ENCODE assay signal across 14 cellular contexts in genomic region chr4:87033902-87034301, GRCh38.
DNase-seq lines count a peak whose midpoint lies in the region; ATAC-seq and TF ChIP-seq lines count a peak whose summit lies in the region.
"Had no signal": no experiment of that assay in that cellular context is flagged by ENCODE, and none has a peak within 500 bp of the region (broad histone marks: within the 10 kb centered on the region; RNA-seq: fewer than 3 reads in every experiment).

No MANE protein-coding gene starts in this region.

- H3K27me3 ChIP-seq in BE2C (no peaks in the 10 kb centered on the region), esophagus muscularis mucosa (no peaks in the 10 kb centered on the region)

- peak overlapping the region; percentile 70 to 89 (median 73) for H3K27ac ChIP-seq in esophagus muscularis mucosa (replicated peaks in 1 of 4)

- no peak for DNase-seq in BE2C
- peak; percentile 34 for DNase-seq in NCI-H82 treated with DMSO at 0.1 percent for 48 hours (lab: John Stamatoyannopoulos, UW; ENCODE audit: unreplicated experiment)
- peak; percentile 66 for DNase-seq in esophagus muscularis mucosa (ENCODE audit: extremely low spot score)
- no peak for DNase-seq in retinal pigment epithelial cell (ENCODE audit: low read depth)
- no peak for DNase-seq in omental fat pad (ENCODE audit: low spot score)
- DNase-seq in Ammon's horn (ENCODE audit: low spot score), result no peak
- DNase-seq in mucosa of gallbladder (ENCODE audit: low spot score), result no peak
- DNase-seq: activated CD4-positive, alpha-beta T cell treated with anti-CD3 and anti-CD28 coated beads, Interleukin-2, amount 50 U/mL, for 48 hours; DMS53; GOT3; MV-4-11; OCI-M1 had no signal

- H3K4me1 ChIP-seq in BE2C (peaks cover 50% of the 10 kb centered on the region), esophagus muscularis mucosa (peaks cover 99 to 100% (median 100%) of the 10 kb centered on the region in 4 donors)

- ATAC-seq in HG03521 (IDR thresholded peaks at IDR 0.05; ENCODE audit: unreplicated experiment), result no peak
- no peak for ATAC-seq in omental fat pad (ENCODE audit: low FRiP score)

- H3K36me3 ChIP-seq in BE2C (no peaks in the 10 kb centered on the region), esophagus muscularis mucosa (no peaks in the 10 kb centered on the region)

- TF ChIP-seq CTCF in BE2C (IDR thresholded peaks at IDR 0.05; ENCODE audit: low read depth, low read length) (0 out of 2 replicates have a peak, but pooled peaks have one; percentile 15), esophagus muscularis mucosa (IDR thresholded peaks at IDR 0.05) (peak in 1 of 3 experiments; percentile 11), retinal pigment epithelial cell (conservative IDR thresholded peaks at IDR 0.05; ENCODE audit: low read depth, low read length) (peak; percentile 40), omental fat pad (IDR thresholded peaks at IDR 0.05) (no peak)

- intact Hi-C loops in esophagus muscularis mucosa (cut with DNase I), result no loop called here

- 81% methylated on average over 8 of the region's 8 CpGs for WGBS in esophagus muscularis mucosa

- TF ChIP-seq POLR2A in esophagus muscularis mucosa (IDR thresholded peaks at IDR 0.05; ENCODE audit: low read depth), result no peak

- H3K9me3 ChIP-seq in BE2C, result no peaks in the 10 kb centered on the region
- no peaks in the 10 kb centered on the region for H3K9me3 ChIP-seq in esophagus muscularis mucosa

- TF ChIP-seq EP300 in esophagus muscularis mucosa (IDR thresholded peaks at IDR 0.05), result no peak

- H3K4me3 ChIP-seq in BE2C (ENCODE audit: low read depth, low read length) (no peak overlapping the region), esophagus muscularis mucosa (no peak overlapping the region), retinal pigment epithelial cell (ENCODE audit: low read length) (no peak overlapping the region)
- H3K4me3 ChIP-seq: skin epidermis had no signal

Comparison
In these comparisons a context has a peak if more than half of its experiments do, and no peak if none do; other contexts are left out.
1. DNase-seq: peak in NCI-H82 treated with DMSO at 0.1 percent for 48 hours (single experiment) and esophagus muscularis mucosa (single experiment); none in BE2C (single experiment), retinal pigment epithelial cell (single experiment), omental fat pad (single experiment), Ammon's horn (single experiment) and mucosa of gallbladder (single experiment).
2. CTCF ChIP-seq: peak in BE2C (single experiment) and retinal pigment epithelial cell (single experiment); none in omental fat pad (0 of 3).